1 cellular context compared by ENCODE assay signal in the genomic region with DNA sequence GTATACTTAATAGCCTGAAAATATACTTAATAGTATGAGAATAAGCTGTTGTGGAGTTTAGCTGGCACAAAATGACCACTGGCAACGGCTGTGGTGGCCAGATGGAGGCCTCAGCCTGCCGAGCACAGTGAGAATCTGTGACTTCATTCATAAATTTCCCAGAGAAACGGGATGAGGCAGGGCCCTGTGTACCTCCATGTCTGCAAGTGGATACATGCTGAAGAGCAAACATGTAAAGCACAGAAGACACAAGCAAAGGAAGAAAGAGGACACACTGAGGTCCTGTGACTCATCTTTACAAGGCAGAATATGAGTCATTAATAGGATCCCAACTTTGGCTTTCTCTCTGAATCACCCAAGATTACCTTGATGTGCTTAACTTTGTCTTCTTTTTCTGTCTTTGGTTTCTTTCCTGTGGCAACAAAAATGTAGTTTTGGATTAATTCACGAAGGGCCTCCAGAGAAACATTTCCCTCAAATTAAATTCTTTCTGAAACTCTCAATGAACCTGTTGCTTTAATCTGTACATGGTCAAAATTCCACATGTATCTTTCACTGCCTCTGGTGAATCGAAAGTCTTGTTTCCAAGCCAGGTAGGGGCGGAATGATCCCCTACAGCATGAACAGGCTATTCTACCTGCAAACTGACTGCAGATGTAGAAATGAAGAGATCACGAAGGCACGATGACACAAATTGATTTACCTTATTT.
TF ChIP-seq lines count a peak whose summit lies in the region.

No MANE protein-coding gene starts in this region.

TF ChIP-seq in A549, 52 proteins besides CTCF, POLR2A, EP300 and RAD21:
- TF ChIP-seq, protein P1, sequence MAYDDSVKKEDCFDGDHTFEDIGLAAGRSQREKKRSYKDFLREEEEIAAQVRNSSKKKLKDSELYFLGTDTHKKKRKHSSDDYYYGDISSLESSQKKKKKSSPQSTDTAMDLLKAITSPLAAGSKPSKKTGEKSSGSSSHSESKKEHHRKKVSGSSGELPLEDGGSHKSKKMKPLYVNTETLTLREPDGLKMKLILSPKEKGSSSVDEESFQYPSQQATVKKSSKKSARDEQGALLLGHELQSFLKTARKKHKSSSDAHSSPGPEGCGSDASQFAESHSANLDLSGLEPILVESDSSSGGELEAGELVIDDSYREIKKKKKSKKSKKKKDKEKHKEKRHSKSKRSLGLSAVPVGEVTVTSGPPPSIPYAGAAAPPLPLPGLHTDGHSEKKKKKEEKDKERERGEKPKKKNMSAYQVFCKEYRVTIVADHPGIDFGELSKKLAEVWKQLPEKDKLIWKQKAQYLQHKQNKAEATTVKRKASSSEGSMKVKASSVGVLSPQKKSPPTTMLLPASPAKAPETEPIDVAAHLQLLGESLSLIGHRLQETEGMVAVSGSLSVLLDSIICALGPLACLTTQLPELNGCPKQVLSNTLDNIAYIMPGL (CRISPR knock-in tag; IDR thresholded peaks at IDR 0.05; ENCODE audit: borderline replicate concordance) = no peak
- TF ChIP-seq JUNB (IDR thresholded peaks at IDR 0.05) (peak; percentile 75), FOSL2 (IDR thresholded peaks at IDR 0.05) (peak; percentile 89), FOSL2 (CRISPR knock-in tag; IDR thresholded peaks at IDR 0.05) (peak; percentile 91), JUN (IDR thresholded peaks at IDR 0.05) (peak in 1 of 2 experiments; percentile 34; a peak in 1 of 5 replicates), HEYL (CRISPR knock-in tag; IDR thresholded peaks at IDR 0.05) (no peak), NFE2L2 (conservative IDR thresholded peaks at IDR 0.05; ENCODE audit: low read length) (no peak)
